ENCODE assay signal across 1 cellular context in the genomic region with DNA sequence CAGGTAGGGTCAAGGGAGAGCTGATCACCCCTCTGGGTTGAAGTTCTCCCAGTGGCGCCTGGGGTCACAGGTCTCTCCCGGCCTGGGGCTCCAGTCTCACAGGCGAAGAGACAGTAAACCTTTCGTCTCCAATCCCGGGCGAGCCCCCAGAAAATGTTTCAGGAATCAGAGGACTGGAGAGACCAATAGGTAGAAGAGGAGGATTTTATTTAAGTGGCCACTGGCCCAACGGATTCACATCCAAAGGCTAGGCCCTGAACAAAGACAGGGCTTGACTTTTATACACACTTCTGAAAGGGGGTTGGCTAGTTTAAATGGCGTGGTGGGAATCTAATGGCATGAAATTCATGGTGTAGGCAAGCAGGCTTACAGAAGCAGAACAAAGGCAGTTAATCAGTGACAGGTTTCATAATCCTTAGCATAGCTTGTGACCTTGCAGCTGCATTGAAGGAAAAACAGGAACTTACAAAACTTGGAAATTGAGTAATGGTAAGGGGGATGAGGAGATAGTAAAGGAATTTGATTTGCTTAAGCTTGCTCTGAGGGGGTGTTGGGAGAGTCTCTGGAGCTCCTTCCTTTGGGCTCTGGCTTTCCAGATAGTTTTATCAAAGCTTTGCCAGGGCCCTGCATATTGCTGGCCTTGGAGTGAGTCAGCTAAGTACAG.
A peak's percentile ranks its signal among the peaks of the same experiment; 100 is the strongest.
TF ChIP-seq lines count a peak whose summit lies in the region.

No MANE protein-coding gene starts in this region.

TF ChIP-seq in HepG2, 621 proteins besides CTCF, POLR2A, EP300 and RAD21 (continued from another document and continues in another):
- peak; percentile 96 for TF ChIP-seq HNF1A (IDR thresholded peaks at IDR 0.05; ENCODE audit: low read depth)
- peak; percentile 98 for TF ChIP-seq HNF1A (CRISPR knock-in tag; IDR thresholded peaks at IDR 0.05; ENCODE audit: borderline replicate concordance)
- TF ChIP-seq ZFY (CRISPR knock-in tag; IDR thresholded peaks at IDR 0.05) = peak; percentile 61
- no peak for TF ChIP-seq ZNF34 (CRISPR knock-in tag; IDR thresholded peaks at IDR 0.05; ENCODE audit: borderline replicate concordance)
- TF ChIP-seq HDAC6 (IDR thresholded peaks at IDR 0.05; ENCODE audit: low read depth, low read length) = no peak
- TF ChIP-seq CBX2 (IDR thresholded peaks at IDR 0.05; ENCODE audit: low read depth, low read length) = no peak
- no peak for TF ChIP-seq CBX2 (CRISPR knock-in tag; IDR thresholded peaks at IDR 0.05; ENCODE audit: low read depth)
- TF ChIP-seq TBL1XR1 (IDR thresholded peaks at IDR 0.05; ENCODE audit: borderline replicate concordance, low read length, partially characterized antibody) = no peak
- peak; percentile 86 for TF ChIP-seq NR2F6 (IDR thresholded peaks at IDR 0.05)
- TF ChIP-seq NR2F6 (CRISPR knock-in tag; IDR thresholded peaks at IDR 0.05) = peak; percentile 87
- no peak for TF ChIP-seq ZNF768 (CRISPR knock-in tag; IDR thresholded peaks at IDR 0.05)
- no peak for TF ChIP-seq NCOA5 (CRISPR knock-in tag; IDR thresholded peaks at IDR 0.05)
- TF ChIP-seq, protein P1, sequence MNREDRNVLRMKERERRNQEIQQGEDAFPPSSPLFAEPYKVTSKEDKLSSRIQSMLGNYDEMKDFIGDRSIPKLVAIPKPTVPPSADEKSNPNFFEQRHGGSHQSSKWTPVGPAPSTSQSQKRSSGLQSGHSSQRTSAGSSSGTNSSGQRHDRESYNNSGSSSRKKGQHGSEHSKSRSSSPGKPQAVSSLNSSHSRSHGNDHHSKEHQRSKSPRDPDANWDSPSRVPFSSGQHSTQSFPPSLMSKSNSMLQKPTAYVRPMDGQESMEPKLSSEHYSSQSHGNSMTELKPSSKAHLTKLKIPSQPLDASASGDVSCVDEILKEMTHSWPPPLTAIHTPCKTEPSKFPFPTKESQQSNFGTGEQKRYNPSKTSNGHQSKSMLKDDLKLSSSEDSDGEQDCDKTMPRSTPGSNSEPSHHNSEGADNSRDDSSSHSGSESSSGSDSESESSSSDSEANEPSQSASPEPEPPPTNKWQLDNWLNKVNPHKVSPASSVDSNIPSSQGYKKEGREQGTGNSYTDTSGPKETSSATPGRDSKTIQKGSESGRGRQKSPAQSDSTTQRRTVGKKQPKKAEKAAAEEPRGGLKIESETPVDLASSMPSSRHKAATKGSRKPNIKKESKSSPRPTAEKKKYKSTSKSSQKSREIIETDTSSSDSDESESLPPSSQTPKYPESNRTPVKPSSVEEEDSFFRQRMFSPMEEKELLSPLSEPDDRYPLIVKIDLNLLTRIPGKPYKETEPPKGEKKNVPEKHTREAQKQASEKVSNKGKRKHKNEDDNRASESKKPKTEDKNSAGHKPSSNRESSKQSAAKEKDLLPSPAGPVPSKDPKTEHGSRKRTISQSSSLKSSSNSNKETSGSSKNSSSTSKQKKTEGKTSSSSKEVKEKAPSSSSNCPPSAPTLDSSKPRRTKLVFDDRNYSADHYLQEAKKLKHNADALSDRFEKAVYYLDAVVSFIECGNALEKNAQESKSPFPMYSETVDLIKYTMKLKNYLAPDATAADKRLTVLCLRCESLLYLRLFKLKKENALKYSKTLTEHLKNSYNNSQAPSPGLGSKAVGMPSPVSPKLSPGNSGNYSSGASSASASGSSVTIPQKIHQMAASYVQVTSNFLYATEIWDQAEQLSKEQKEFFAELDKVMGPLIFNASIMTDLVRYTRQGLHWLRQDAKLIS (CRISPR knock-in tag; IDR thresholded peaks at IDR 0.05) = peak; percentile 84; the same call in 1 of the 2 replicates
- TF ChIP-seq ZNF547 (CRISPR knock-in tag; IDR thresholded peaks at IDR 0.05) = no peak
- no peak; the same call in 1 of the 2 replicates for TF ChIP-seq ESRRA (CRISPR knock-in tag; IDR thresholded peaks at IDR 0.05; ENCODE audit: low read depth)
- no peak for TF ChIP-seq ZNF83 (CRISPR knock-in tag; IDR thresholded peaks at IDR 0.05; ENCODE audit: borderline replicate concordance)
- peak; percentile 32; the same call in 1 of the 2 replicates for TF ChIP-seq NFIC (IDR thresholded peaks at IDR 0.05; ENCODE audit: low read length)
- peak; percentile 64; the same call in 1 of the 2 replicates for TF ChIP-seq SIX1 (CRISPR knock-in tag; IDR thresholded peaks at IDR 0.05; ENCODE audit: borderline replicate concordance)
- TF ChIP-seq ZNF749 (CRISPR knock-in tag; IDR thresholded peaks at IDR 0.05; ENCODE audit: borderline replicate concordance) = no peak
- no peak for TF ChIP-seq ZBTB10 (CRISPR knock-in tag; IDR thresholded peaks at IDR 0.05; ENCODE audit: borderline replicate concordance)
- no peak for TF ChIP-seq DNMT3B (CRISPR knock-in tag; conservative IDR thresholded peaks at IDR 0.05)
- no peak; the same call in 1 of the 2 replicates for TF ChIP-seq SALL2 (CRISPR knock-in tag; IDR thresholded peaks at IDR 0.05)
- TF ChIP-seq ZNF577 (CRISPR knock-in tag; IDR thresholded peaks at IDR 0.05; ENCODE audit: borderline replicate concordance, low read depth) = no peak
- no peak for TF ChIP-seq ZNF333 (CRISPR knock-in tag; IDR thresholded peaks at IDR 0.05; ENCODE audit: borderline replicate concordance)
- TF ChIP-seq EEA1 (CRISPR knock-in tag; IDR thresholded peaks at IDR 0.05; ENCODE audit: borderline replicate concordance) = no peak
- TF ChIP-seq ZNF33B (CRISPR knock-in tag; IDR thresholded peaks at IDR 0.05) = 0 out of 2 replicates have a peak, but pooled peaks have one; percentile 43
- TF ChIP-seq, protein P2, sequence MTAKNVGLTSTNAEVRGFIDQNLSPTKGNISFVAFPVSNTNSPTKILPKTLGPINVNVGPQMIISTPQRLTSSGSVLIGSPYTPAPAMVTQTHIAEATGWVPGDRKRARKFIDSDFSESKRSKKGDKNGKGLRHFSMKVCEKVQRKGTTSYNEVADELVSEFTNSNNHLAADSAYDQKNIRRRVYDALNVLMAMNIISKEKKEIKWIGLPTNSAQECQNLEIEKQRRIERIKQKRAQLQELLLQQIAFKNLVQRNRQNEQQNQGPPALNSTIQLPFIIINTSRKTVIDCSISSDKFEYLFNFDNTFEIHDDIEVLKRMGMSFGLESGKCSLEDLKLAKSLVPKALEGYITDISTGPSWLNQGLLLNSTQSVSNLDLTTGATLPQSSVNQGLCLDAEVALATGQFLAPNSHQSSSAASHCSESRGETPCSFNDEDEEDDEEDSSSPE (CRISPR knock-in tag; IDR thresholded peaks at IDR 0.05) = peak; percentile 64; the same call in 1 of the 2 replicates
- TF ChIP-seq, protein P3, sequence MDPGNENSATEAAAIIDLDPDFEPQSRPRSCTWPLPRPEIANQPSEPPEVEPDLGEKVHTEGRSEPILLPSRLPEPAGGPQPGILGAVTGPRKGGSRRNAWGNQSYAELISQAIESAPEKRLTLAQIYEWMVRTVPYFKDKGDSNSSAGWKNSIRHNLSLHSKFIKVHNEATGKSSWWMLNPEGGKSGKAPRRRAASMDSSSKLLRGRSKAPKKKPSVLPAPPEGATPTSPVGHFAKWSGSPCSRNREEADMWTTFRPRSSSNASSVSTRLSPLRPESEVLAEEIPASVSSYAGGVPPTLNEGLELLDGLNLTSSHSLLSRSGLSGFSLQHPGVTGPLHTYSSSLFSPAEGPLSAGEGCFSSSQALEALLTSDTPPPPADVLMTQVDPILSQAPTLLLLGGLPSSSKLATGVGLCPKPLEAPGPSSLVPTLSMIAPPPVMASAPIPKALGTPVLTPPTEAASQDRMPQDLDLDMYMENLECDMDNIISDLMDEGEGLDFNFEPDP (CRISPR knock-in tag; conservative IDR thresholded peaks at IDR 0.05) = no peak
- TF ChIP-seq ZNF205 (CRISPR knock-in tag; IDR thresholded peaks at IDR 0.05) = peak; percentile 24; the same call in 1 of the 2 replicates
- 0 out of 2 replicates have a peak, but pooled peaks have one; percentile 47 for TF ChIP-seq ELF1 (CRISPR knock-in tag; IDR thresholded peaks at IDR 0.05)
- TF ChIP-seq PAF1 (CRISPR knock-in tag; IDR thresholded peaks at IDR 0.05) = 0 out of 2 replicates have a peak, but pooled peaks have one; percentile 22
- TF ChIP-seq ZBTB21 (CRISPR knock-in tag; IDR thresholded peaks at IDR 0.05) = no peak
- no peak for TF ChIP-seq TBX3 (IDR thresholded peaks at IDR 0.05; ENCODE audit: borderline replicate concordance)
- TF ChIP-seq, protein P4, sequence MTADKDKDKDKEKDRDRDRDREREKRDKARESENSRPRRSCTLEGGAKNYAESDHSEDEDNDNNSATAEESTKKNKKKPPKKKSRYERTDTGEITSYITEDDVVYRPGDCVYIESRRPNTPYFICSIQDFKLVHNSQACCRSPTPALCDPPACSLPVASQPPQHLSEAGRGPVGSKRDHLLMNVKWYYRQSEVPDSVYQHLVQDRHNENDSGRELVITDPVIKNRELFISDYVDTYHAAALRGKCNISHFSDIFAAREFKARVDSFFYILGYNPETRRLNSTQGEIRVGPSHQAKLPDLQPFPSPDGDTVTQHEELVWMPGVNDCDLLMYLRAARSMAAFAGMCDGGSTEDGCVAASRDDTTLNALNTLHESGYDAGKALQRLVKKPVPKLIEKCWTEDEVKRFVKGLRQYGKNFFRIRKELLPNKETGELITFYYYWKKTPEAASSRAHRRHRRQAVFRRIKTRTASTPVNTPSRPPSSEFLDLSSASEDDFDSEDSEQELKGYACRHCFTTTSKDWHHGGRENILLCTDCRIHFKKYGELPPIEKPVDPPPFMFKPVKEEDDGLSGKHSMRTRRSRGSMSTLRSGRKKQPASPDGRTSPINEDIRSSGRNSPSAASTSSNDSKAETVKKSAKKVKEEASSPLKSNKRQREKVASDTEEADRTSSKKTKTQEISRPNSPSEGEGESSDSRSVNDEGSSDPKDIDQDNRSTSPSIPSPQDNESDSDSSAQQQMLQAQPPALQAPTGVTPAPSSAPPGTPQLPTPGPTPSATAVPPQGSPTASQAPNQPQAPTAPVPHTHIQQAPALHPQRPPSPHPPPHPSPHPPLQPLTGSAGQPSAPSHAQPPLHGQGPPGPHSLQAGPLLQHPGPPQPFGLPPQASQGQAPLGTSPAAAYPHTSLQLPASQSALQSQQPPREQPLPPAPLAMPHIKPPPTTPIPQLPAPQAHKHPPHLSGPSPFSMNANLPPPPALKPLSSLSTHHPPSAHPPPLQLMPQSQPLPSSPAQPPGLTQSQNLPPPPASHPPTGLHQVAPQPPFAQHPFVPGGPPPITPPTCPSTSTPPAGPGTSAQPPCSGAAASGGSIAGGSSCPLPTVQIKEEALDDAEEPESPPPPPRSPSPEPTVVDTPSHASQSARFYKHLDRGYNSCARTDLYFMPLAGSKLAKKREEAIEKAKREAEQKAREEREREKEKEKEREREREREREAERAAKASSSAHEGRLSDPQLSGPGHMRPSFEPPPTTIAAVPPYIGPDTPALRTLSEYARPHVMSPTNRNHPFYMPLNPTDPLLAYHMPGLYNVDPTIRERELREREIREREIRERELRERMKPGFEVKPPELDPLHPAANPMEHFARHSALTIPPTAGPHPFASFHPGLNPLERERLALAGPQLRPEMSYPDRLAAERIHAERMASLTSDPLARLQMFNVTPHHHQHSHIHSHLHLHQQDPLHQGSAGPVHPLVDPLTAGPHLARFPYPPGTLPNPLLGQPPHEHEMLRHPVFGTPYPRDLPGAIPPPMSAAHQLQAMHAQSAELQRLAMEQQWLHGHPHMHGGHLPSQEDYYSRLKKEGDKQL (CRISPR knock-in tag; IDR thresholded peaks at IDR 0.05; ENCODE audit: low read depth) = 0 out of 2 replicates have a peak, but pooled peaks have one; percentile 51
- TF ChIP-seq RFX5 (IDR thresholded peaks at IDR 0.05; ENCODE audit: low read depth, low read length) = no peak
- TF ChIP-seq TCF7L2 (IDR thresholded peaks at IDR 0.05; ENCODE audit: low read depth, low read length) = no peak
